Comparison of ENCODE assay signal across 18 cellular contexts in the genomic region with DNA sequence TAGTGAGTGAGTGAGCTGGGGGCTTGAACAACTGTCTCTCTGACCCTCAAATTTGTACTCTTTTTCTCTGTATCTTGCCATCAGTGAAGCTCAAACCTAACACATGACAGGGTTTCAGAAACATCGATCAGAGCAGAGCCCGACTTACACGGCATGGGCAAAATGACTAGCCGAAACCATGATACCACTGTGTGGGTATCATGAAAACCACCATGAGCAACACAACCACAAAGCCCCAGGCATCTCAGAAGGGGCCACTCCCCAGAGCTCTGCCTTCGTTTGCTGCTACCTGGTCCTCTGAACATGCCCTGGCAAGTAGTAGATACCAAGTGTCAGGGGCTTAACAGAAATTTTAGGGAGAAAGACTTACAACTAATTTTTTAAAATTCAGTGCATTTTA.
A peak's percentile ranks its signal among the peaks of the same experiment; 100 is the strongest.
DNase-seq lines count a peak whose midpoint lies in the region; ATAC-seq, FAIRE-seq and TF ChIP-seq lines count a peak whose summit lies in the region.
"Had no signal": no experiment of that assay in that cellular context is flagged by ENCODE, and none has a peak within 500 bp of the region (broad histone marks: within the 10 kb centered on the region; RNA-seq: fewer than 3 reads in every experiment).

No MANE protein-coding gene starts in this region.

- no peaks in the 10 kb centered on the region for H3K36me3 Mint-ChIP-seq in activated CD8-positive, alpha-beta T cell treated with anti-CD3 and anti-CD28 coated beads for 36 hours (ENCODE audit: low read depth)
- no peaks in the 10 kb centered on the region for H3K36me3 Mint-ChIP-seq in activated CD8-positive, alpha-beta T cell treated with anti-CD3 and anti-CD28 coated beads, Interleukin-2, amount 10 ng/mL, durations not matched to agents 7 days and 5 days (ENCODE audit: low read depth)

- TF ChIP-seq CTCF in activated CD8-positive, alpha-beta T cell treated with anti-CD3 and anti-CD28 coated beads for 36 hours (IDR thresholded peaks at IDR 0.05): no peak
- no peak for TF ChIP-seq CTCF in HCT116 (IDR thresholded peaks at IDR 0.05 in 2 of 3, conservative IDR thresholded peaks at IDR 0.05 in 1 of 3; ENCODE audit: borderline replicate concordance in 1 of 3, insufficient read depth in 1 of 3, low read depth in 2 of 3, low read length in 2 of 3)

- no peak overlapping the region for H3K27ac Mint-ChIP-seq in activated CD8-positive, alpha-beta T cell treated with anti-CD3 and anti-CD28 coated beads for 36 hours
- no peak overlapping the region for H3K27ac Mint-ChIP-seq in activated CD8-positive, alpha-beta T cell treated with anti-CD3 and anti-CD28 coated beads, Interleukin-2, amount 10 ng/mL, durations not matched to agents 7 days and 5 days
- H3K27ac Mint-ChIP-seq: CD4-positive, alpha-beta T cell had no signal

- no peak overlapping the region for H3K4me3 Mint-ChIP-seq in activated CD8-positive, alpha-beta T cell treated with anti-CD3 and anti-CD28 coated beads for 36 hours
- no peak overlapping the region for H3K4me3 Mint-ChIP-seq in activated CD8-positive, alpha-beta T cell treated with anti-CD3 and anti-CD28 coated beads, Interleukin-2, amount 10 ng/mL, durations not matched to agents 7 days and 5 days
- H3K4me3 Mint-ChIP-seq: CD4-positive, alpha-beta T cell; neural crest cell had no signal

- no peaks in the 10 kb centered on the region for H3K4me1 Mint-ChIP-seq in activated CD8-positive, alpha-beta T cell treated with anti-CD3 and anti-CD28 coated beads for 36 hours (ENCODE audit: low read depth)
- H3K4me1 Mint-ChIP-seq in activated CD8-positive, alpha-beta T cell treated with anti-CD3 and anti-CD28 coated beads, Interleukin-2, amount 10 ng/mL, durations not matched to agents 7 days and 5 days (ENCODE audit: low read depth): no peaks in the 10 kb centered on the region

- H2AFZ ChIP-seq in HCT116 (ENCODE audit: low read depth, low read length, poor library complexity, severe bottlenecking): no peak overlapping the region

- no peaks in the 10 kb centered on the region for H3K27me3 Mint-ChIP-seq in activated CD8-positive, alpha-beta T cell treated with anti-CD3 and anti-CD28 coated beads for 36 hours
- no peaks in the 10 kb centered on the region for H3K27me3 Mint-ChIP-seq in activated CD8-positive, alpha-beta T cell treated with anti-CD3 and anti-CD28 coated beads, Interleukin-2, amount 10 ng/mL, durations not matched to agents 7 days and 5 days (ENCODE audit: low read depth)
- H3K27me3 Mint-ChIP-seq: CD4-positive, alpha-beta T cell had no signal

- no peaks in the 10 kb centered on the region for H3K36me3 ChIP-seq in HCT116 (ENCODE audit: control insufficient read depth in 1 of 2, insufficient read depth in 2 of 2, low read length in 2 of 2)
- H3K36me3 ChIP-seq in mucosa of rectum (ENCODE audit: control insufficient read depth in 2 of 2, insufficient read depth in 2 of 2, low read length in 2 of 2): no peaks in the 10 kb centered on the region
- H3K36me3 ChIP-seq: thyroid gland had no signal

- H3K9me2 ChIP-seq in HCT116 (ENCODE audit: insufficient read depth): no peaks in the 10 kb centered on the region

- intact Hi-C loops in activated CD8-positive, alpha-beta T cell treated with anti-CD3 and anti-CD28 coated beads for 36 hours (cut with micrococcal nuclease): no loop called here
- intact Hi-C loops in HCT116 (cut with micrococcal nuclease): loop anchor here (10.0 kb wide), 2 partner anchors 215 to 735 kb away; no protein-coding TSS in a partner anchor

- no peaks in the 10 kb centered on the region for H4K20me1 ChIP-seq in HCT116 (ENCODE audit: insufficient read depth)

- H3K9me3 Mint-ChIP-seq in activated CD8-positive, alpha-beta T cell treated with anti-CD3 and anti-CD28 coated beads for 36 hours: peaks cover 1% of the 10 kb centered on the region
- H3K9me3 Mint-ChIP-seq in activated CD8-positive, alpha-beta T cell treated with anti-CD3 and anti-CD28 coated beads, Interleukin-2, amount 10 ng/mL, durations not matched to agents 7 days and 5 days (ENCODE audit: insufficient read depth): no peaks in the 10 kb centered on the region

- H3K27me3 ChIP-seq in HCT116 (ENCODE audit: insufficient read depth, low read length) (no peaks in the 10 kb centered on the region), mucosa of rectum (ENCODE audit: control insufficient read depth in 2 of 2, insufficient read depth in 2 of 2, low read length in 2 of 2) (no peaks in the 10 kb centered on the region)
- H3K27me3 ChIP-seq: thyroid gland had no signal

- CTCF ChIA-PET in activated CD8-positive, alpha-beta T cell treated with anti-CD3 and anti-CD28 coated beads for 36 hours (lab: Charles Lee): no interaction called here
- CTCF ChIA-PET in activated CD8-positive, alpha-beta T cell treated with anti-CD3 and anti-CD28 coated beads, Interleukin-2, amount 10 ng/mL, durations not matched to agents 7 days and 5 days (lab: Charles Lee): no interaction called here
- CTCF ChIA-PET in HCT116 (lab: Charles Lee): interaction anchor here (1.0 to 1.5 kb wide), 2 partner anchors 503 to 741 kb away, joined by 3 read pairs; no protein-coding TSS in a partner anchor

- POLR2A ChIA-PET in activated CD8-positive, alpha-beta T cell treated with anti-CD3 and anti-CD28 coated beads for 36 hours (lab: Charles Lee): no interaction called here
- POLR2A ChIA-PET in activated CD8-positive, alpha-beta T cell treated with anti-CD3 and anti-CD28 coated beads, Interleukin-2, amount 10 ng/mL, durations not matched to agents 7 days and 5 days (lab: Charles Lee): no interaction called here
- POLR2A ChIA-PET in HCT116 (lab: Charles Lee): no interaction called here

- DNase-seq in activated CD8-positive, alpha-beta T cell treated with anti-CD3 and anti-CD28 coated beads for 36 hours: peak; percentile 15
- DNase-seq in activated CD8-positive, alpha-beta T cell treated with anti-CD3 and anti-CD28 coated beads, Interleukin-2, amount 10 ng/mL, durations not matched to agents 7 days and 5 days: no peak
- DNase-seq in HCT116 (ENCODE audit: low read depth, low spot score): no peak
- peak; percentile 17 for DNase-seq in RCC 7860 (ENCODE audit: low spot score)
- no peak for DNase-seq in UCSD-AML1 (lab: John Stamatoyannopoulos, UW; ENCODE audit: unreplicated experiment)
- DNase-seq in putamen (ENCODE audit: low spot score): no peak
- DNase-seq: CD4-positive, alpha-beta T cell; KBM-7; mesendoderm; NCI-H446 treated with DMSO at 0.1 percent for 48 hours; thyroid gland had no signal

- TF ChIP-seq POLR2A in HCT116 (IDR thresholded peaks at IDR 0.05; ENCODE audit: borderline replicate concordance, extremely low read depth, insufficient read depth, insufficient read length): no peak

- ATAC-seq in activated CD8-positive, alpha-beta T cell treated with anti-CD3 and anti-CD28 coated beads for 36 hours: peak; percentile 51
- ATAC-seq in activated CD8-positive, alpha-beta T cell treated with anti-CD3 and anti-CD28 coated beads, Interleukin-2, amount 10 ng/mL, durations not matched to agents 7 days and 5 days: no peak
- ATAC-seq in HCT116 (peak; percentile 8; the same call in 1 of the 2 replicates), GM19023 (IDR thresholded peaks at IDR 0.05; ENCODE audit: unreplicated experiment) (no peak)

- FAIRE-seq in RCC 7860 (lab: Jason Lieb, UNC): no peak
- FAIRE-seq: endometrium, GM12892, GM19239 had no signal

- RAD21 ChIA-PET in HCT116 (lab: Charles Lee; ENCODE audit: low non-redundant PET in 1 of 2, low total read pairs in 2 of 2, uncharacterized antibody in 2 of 2, unreplicated experiment in 2 of 2): no interaction called here

- no TSS peak for BruUV-seq in HCT116 (replicated peaks; lab: Mats Ljungman, UMichigan)

- no peak overlapping the region for H3K4me3 ChIP-seq in HCT116 (replicated peaks in 1 of 2; ENCODE audit: low read depth in 1 of 2, low read length in 2 of 2)
- H3K4me3 ChIP-seq in mucosa of rectum (ENCODE audit: low read length in 2 of 2): no peak overlapping the region
- H3K4me3 ChIP-seq: thyroid gland had no signal

- H3K4me2 ChIP-seq in HCT116 (ENCODE audit: low read length): peak overlapping the region; percentile 55

- no peak for TF ChIP-seq RAD21 in HCT116 (IDR thresholded peaks at IDR 0.05; ENCODE audit: low read depth)

- no peaks in the 10 kb centered on the region for H3K79me2 ChIP-seq in HCT116 (ENCODE audit: insufficient read depth, low read length)

- peaks cover 16 to 27% of the 10 kb centered on the region in 2 experiments for H3K4me1 ChIP-seq in HCT116 (ENCODE audit: control insufficient read depth in 1 of 2, insufficient read depth in 2 of 2, low read length in 2 of 2)
- H3K4me1 ChIP-seq in mucosa of rectum (ENCODE audit: control insufficient read depth in 2 of 2, insufficient read depth in 2 of 2, low read length in 2 of 2): peaks cover 18 to 31% of the 10 kb centered on the region in 2 donors

- no peak overlapping the region for H3K27ac ChIP-seq in HCT116 (ENCODE audit: low read depth, low read length)
- H3K27ac ChIP-seq in mucosa of rectum (ENCODE audit: low read depth in 2 of 2, low read length in 2 of 2): peak overlapping the region; percentile 66 to 71
- H3K27ac ChIP-seq: thyroid gland, VCaP had no signal

- H3K9ac ChIP-seq in HCT116 (ENCODE audit: low read length): no peak overlapping the region
- H3K9ac ChIP-seq in mucosa of rectum (ENCODE audit: low read depth in 1 of 2, low read length in 2 of 2): no peak overlapping the region

- H3K9me3 ChIP-seq in HCT116 (ENCODE audit: control insufficient read depth in 1 of 2, insufficient read depth in 1 of 2, low read depth in 1 of 2, low read length in 2 of 2) (peaks cover 0 to 4% of the 10 kb centered on the region in 2 experiments; a peak in 1 of 4 replicates), mucosa of rectum (ENCODE audit: control insufficient read depth in 2 of 2, low read length in 2 of 2) (no peaks in the 10 kb centered on the region)
- H3K9me3 ChIP-seq: thyroid gland had no signal

TF ChIP-seq in HCT116, 20 proteins besides CTCF, POLR2A, EP300 and RAD21 (continues in another document):
- TF ChIP-seq EZH2 (IDR thresholded peaks at IDR 0.05): no peak
- TF ChIP-seq, protein P1, sequence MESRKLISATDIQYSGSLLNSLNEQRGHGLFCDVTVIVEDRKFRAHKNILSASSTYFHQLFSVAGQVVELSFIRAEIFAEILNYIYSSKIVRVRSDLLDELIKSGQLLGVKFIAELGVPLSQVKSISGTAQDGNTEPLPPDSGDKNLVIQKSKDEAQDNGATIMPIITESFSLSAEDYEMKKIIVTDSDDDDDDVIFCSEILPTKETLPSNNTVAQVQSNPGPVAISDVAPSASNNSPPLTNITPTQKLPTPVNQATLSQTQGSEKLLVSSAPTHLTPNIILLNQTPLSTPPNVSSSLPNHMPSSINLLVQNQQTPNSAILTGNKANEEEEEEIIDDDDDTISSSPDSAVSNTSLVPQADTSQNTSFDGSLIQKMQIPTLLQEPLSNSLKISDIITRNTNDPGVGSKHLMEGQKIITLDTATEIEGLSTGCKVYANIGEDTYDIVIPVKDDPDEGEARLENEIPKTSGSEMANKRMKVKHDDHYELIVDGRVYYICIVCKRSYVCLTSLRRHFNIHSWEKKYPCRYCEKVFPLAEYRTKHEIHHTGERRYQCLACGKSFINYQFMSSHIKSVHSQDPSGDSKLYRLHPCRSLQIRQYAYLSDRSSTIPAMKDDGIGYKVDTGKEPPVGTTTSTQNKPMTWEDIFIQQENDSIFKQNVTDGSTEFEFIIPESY (IDR thresholded peaks at IDR 0.05; ENCODE audit: extremely low read depth, insufficient replicate concordance, low read length): no peak
- no peak for TF ChIP-seq YY1 (IDR thresholded peaks at IDR 0.05; ENCODE audit: extremely low read depth, insufficient replicate concordance, low read depth, low read length)
- TF ChIP-seq CBX3 (IDR thresholded peaks at IDR 0.05; ENCODE audit: low read depth): no peak

Comparison
In these comparisons a context has a peak if more than half of its experiments do, and no peak if none do; other contexts are left out.
1. ATAC-seq: peak in activated CD8-positive, alpha-beta T cell treated with anti-CD3 and anti-CD28 coated beads for 36 hours (single experiment) and HCT116 (single experiment); none in activated CD8-positive, alpha-beta T cell treated with anti-CD3 and anti-CD28 coated beads, Interleukin-2, amount 10 ng/mL, durations not matched to agents 7 days and 5 days (single experiment) and GM19023 (single experiment).
2. DNase-seq: peak in activated CD8-positive, alpha-beta T cell treated with anti-CD3 and anti-CD28 coated beads for 36 hours (single experiment) and RCC 7860 (single experiment); none in activated CD8-positive, alpha-beta T cell treated with anti-CD3 and anti-CD28 coated beads, Interleukin-2, amount 10 ng/mL, durations not matched to agents 7 days and 5 days (single experiment), HCT116 (single experiment), UCSD-AML1 (single experiment) and putamen (single experiment).